Comparison of ENCODE assay signal across 24 cellular contexts in genomic region chr4:81061340-81061730, GRCh38. TPM values are rescaled to one million over a fixed set of nuclear protein-coding genes. Genes with fewer than 3 reads are reported as not detected.
"Had no signal": no experiment of that assay in that cellular context is flagged by ENCODE, and none has a peak within 500 bp of the region (broad histone marks: within the 10 kb centered on the region; RNA-seq: fewer than 3 reads in every experiment).

No MANE protein-coding gene starts in this region.

- H2AFZ ChIP-seq: neural progenitor cell had no signal

- H3K36me3 ChIP-seq: neural progenitor cell, pancreas, prostate gland, stomach, thoracic aorta, thyroid gland, tibial nerve, upper lobe of left lung, vagina had no signal

- H3K4me1 ChIP-seq: neural progenitor cell, pancreas, prostate gland, stomach, thyroid gland, tibial nerve, upper lobe of left lung, vagina had no signal

- H3K4me3 ChIP-seq: neural progenitor cell, pancreas, prostate gland, skin epidermis, stomach, thoracic aorta, thyroid gland, tibial nerve, upper lobe of left lung, vagina had no signal

- H3K4me2 ChIP-seq: neural progenitor cell had no signal

- H3K27ac ChIP-seq: neural progenitor cell, pancreas, prostate gland, skin epidermis, stomach, thoracic aorta, thyroid gland, tibial nerve, upper lobe of left lung, vagina had no signal

- DNase-seq: naive thymus-derived CD4-positive, alpha-beta T cell; natural killer cell; occipital lobe; pancreas; right cardiac atrium; stimulated activated CD4-positive, alpha-beta T cell treated with anti-CD3 and anti-CD28 coated beads, Interleukin-15, amount 100 ng/mL, for 24 hours; stimulated activated CD4-positive, alpha-beta T cell treated with anti-CD3 and anti-CD28 coated beads, Interleukin-2, amount 100 ng/mL, for 24 hours; stimulated activated CD4-positive, alpha-beta T cell treated with anti-CD3 and anti-CD28 coated beads, Interleukin-2, amount 100 ng/mL, for 48 hours; stimulated activated CD4-positive, alpha-beta T cell treated with anti-CD3 and anti-CD28 coated beads, Interleukin-4, amount 100 ng/mL, for 24 hours; stimulated activated naive B cell treated with anti-CD40 and anti-IgM and Interleukin-4, amounts not matched to agents 10 μg/mL and 1 μg/mL and 100 μg/mL, for 72 hours; stimulated activated naive CD4-positive, alpha-beta T cell treated with Interleukin-2 at 50 U/mL for 16 hours; stomach; thyroid gland; upper lobe of left lung had no signal

- H3K9me3 ChIP-seq: pancreas, prostate gland, stomach, thoracic aorta, thyroid gland, tibial nerve, upper lobe of left lung, vagina had no signal

- ATAC-seq: naive thymus-derived CD4-positive, alpha-beta T cell; natural killer cell; pancreas; right cardiac atrium; sciatic nerve; stimulated activated effector memory CD8-positive, alpha-beta T cell treated with anti-CD3 and anti-CD28 coated beads, Interleukin-12 subunit alpha, Interleukin-12 subunit beta, amount 100 ng/mL, for 72 hours had no signal

- H3K27me3 ChIP-seq: pancreas, stomach, thyroid gland, tibial nerve, upper lobe of left lung, vagina had no signal

- H3K9ac ChIP-seq: neural progenitor cell had no signal

RNA-seq across cellular contexts. Expression of gene BMP3, which starts 30.8 kb away (rescaled TPM):
- total RNA-seq: naive thymus-derived CD4-positive, alpha-beta T cell; natural killer cell; osteoblast; pulmonary artery endothelial cell; right cardiac atrium had no signal
